9 cellular contexts compared by ENCODE assay signal in genomic region chr9:117703538-117703937, GRCh38. TPM values are rescaled to one million over a fixed set of nuclear protein-coding genes. Genes with fewer than 3 reads are reported as not detected.
DNase-seq lines count a peak whose midpoint lies in the region; ATAC-seq and TF ChIP-seq lines count a peak whose summit lies in the region.
"Had no signal": no experiment of that assay in that cellular context is flagged by ENCODE, and none has a peak within 500 bp of the region (broad histone marks: within the 10 kb centered on the region; RNA-seq: fewer than 3 reads in every experiment).

No MANE protein-coding gene starts in this region.

- intact Hi-C loops in lower lobe of right lung (cut with DNase I) = no loop called here

- TF ChIP-seq CTCF in lower lobe of right lung (IDR thresholded peaks at IDR 0.05) = no peak

- no peaks in the 10 kb centered on the region for H3K9me3 ChIP-seq in lower lobe of right lung

- DNase-seq in astrocyte of the hippocampus (ENCODE audit: low read depth, low spot score) (peak; percentile 63), lower lobe of right lung (no peak), OCI-M1 (lab: John Stamatoyannopoulos, UW) (no peak), NCI-H774 (lab: John Stamatoyannopoulos, UW) (no peak), UCSD-AML1 (lab: John Stamatoyannopoulos, UW; ENCODE audit: unreplicated experiment) (no peak), AG08396 (ENCODE audit: low spot score) (no peak)
- DNase-seq: NCI-H1417 treated with DMSO at 0.1 percent for 48 hours had no signal

- H3K27ac ChIP-seq in lower lobe of right lung (peak overlapping the region; percentile 85), temporal lobe (ENCODE audit: low read depth, low read length) (peak overlapping the region; percentile 83)

- peaks cover 4% of the 10 kb centered on the region for H3K36me3 ChIP-seq in lower lobe of right lung

- peak overlapping the region; percentile 62 for H3K4me3 ChIP-seq in lower lobe of right lung

- peaks cover 20% of the 10 kb centered on the region for H3K4me1 ChIP-seq in lower lobe of right lung

- H3K27me3 ChIP-seq in lower lobe of right lung (ENCODE audit: low read depth) = no peaks in the 10 kb centered on the region

- ATAC-seq in HG02884 (IDR thresholded peaks at IDR 0.05; ENCODE audit: unreplicated experiment) (peak; percentile 1), lower lobe of right lung (peak in 1 of 2 donors; percentile 27)

RNA-seq across cellular contexts. Expression of gene TLR4, which starts 0.7 kb away (rescaled TPM):
- total RNA-seq in lower lobe of right lung (70.1 TPM), temporal lobe (3.9 TPM)

Comparison
In these comparisons a context has a peak if more than half of its experiments do, and no peak if none do; other contexts are left out.
1. RNA of gene TLR4, which starts 0.7 kb away (total RNA-seq): 70.1 TPM in lower lobe of right lung (single experiment); 3.9 TPM in temporal lobe (single experiment); every median in the first group is over 10 times any median in the second.